ENCODE assay signal across 1 cellular context in the genomic region with DNA sequence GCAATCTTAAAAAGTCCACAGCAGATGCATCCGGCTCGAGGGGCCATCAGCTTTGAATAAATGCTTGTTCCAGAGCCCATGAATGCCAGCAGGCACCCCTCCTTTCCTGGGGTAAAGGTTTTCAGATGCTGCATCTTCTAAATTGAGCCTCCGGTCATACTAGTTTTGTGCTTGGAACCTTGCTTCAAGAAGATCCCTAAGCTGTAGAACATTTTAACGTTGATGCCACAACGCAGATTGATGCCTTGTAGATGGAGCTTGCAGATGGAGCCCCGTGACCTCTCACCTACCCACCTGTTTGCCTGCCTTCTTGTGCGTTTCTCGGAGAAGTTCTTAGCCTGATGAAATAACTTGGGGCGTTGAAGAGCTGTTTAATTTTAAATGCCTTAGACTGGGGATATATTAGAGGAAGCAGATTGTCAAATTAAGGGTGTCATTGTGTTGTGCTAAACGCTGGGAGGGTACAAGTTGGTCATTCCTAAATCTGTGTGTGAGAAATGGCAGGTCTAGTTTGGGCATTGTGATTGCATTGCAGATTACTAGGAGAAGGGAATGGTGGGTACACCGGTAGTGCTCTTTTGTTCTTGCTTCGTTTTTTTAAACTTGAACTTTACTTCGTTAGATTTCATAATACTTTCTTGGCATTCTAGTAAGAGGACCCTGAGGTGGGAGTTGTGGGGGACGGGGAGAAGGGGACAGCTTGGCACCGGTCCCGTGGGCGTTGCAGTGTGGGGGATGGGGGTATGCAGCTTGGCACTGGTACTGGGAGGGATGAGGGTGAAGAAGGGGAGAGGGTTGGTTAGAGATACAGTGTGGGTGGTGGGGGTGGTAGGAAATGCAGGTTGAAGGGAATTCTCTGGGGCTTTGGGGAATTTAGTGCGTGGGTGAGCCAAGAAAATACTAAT.
TF ChIP-seq lines count a peak whose summit lies in the region.

No MANE protein-coding gene starts in this region.

TF ChIP-seq in K562, 482 proteins besides CTCF, POLR2A, EP300 and RAD21 (continued from another document and continues in another):
- TF ChIP-seq, protein P1, sequence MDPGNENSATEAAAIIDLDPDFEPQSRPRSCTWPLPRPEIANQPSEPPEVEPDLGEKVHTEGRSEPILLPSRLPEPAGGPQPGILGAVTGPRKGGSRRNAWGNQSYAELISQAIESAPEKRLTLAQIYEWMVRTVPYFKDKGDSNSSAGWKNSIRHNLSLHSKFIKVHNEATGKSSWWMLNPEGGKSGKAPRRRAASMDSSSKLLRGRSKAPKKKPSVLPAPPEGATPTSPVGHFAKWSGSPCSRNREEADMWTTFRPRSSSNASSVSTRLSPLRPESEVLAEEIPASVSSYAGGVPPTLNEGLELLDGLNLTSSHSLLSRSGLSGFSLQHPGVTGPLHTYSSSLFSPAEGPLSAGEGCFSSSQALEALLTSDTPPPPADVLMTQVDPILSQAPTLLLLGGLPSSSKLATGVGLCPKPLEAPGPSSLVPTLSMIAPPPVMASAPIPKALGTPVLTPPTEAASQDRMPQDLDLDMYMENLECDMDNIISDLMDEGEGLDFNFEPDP (CRISPR knock-in tag; IDR thresholded peaks at IDR 0.05), result no peak
- no peak for TF ChIP-seq NCOA4 (IDR thresholded peaks at IDR 0.05; ENCODE audit: partially characterized antibody)
- TF ChIP-seq TRIM28 (IDR thresholded peaks at IDR 0.05), result no peak
- no peak for TF ChIP-seq ZNF311 (CRISPR knock-in tag; IDR thresholded peaks at IDR 0.05)
- no peak for TF ChIP-seq RFX1 (IDR thresholded peaks at IDR 0.05)
- no peak for TF ChIP-seq HIVEP1 (CRISPR knock-in tag; IDR thresholded peaks at IDR 0.05)
- TF ChIP-seq, protein P2, sequence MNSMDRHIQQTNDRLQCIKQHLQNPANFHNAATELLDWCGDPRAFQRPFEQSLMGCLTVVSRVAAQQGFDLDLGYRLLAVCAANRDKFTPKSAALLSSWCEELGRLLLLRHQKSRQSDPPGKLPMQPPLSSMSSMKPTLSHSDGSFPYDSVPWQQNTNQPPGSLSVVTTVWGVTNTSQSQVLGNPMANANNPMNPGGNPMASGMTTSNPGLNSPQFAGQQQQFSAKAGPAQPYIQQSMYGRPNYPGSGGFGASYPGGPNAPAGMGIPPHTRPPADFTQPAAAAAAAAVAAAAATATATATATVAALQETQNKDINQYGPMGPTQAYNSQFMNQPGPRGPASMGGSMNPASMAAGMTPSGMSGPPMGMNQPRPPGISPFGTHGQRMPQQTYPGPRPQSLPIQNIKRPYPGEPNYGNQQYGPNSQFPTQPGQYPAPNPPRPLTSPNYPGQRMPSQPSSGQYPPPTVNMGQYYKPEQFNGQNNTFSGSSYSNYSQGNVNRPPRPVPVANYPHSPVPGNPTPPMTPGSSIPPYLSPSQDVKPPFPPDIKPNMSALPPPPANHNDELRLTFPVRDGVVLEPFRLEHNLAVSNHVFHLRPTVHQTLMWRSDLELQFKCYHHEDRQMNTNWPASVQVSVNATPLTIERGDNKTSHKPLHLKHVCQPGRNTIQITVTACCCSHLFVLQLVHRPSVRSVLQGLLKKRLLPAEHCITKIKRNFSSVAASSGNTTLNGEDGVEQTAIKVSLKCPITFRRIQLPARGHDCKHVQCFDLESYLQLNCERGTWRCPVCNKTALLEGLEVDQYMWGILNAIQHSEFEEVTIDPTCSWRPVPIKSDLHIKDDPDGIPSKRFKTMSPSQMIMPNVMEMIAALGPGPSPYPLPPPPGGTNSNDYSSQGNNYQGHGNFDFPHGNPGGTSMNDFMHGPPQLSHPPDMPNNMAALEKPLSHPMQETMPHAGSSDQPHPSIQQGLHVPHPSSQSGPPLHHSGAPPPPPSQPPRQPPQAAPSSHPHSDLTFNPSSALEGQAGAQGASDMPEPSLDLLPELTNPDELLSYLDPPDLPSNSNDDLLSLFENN (IDR thresholded peaks at IDR 0.05; ENCODE audit: low read depth in 2 of 2, low read length in 2 of 2), result peak in 1 of 2 experiments; percentile 54; a peak in 1 of 4 replicates
- no peak for TF ChIP-seq ERF (CRISPR knock-in tag; IDR thresholded peaks at IDR 0.05)
- no peak for TF ChIP-seq MTA3 (IDR thresholded peaks at IDR 0.05; ENCODE audit: borderline replicate concordance)
- TF ChIP-seq ZNF24 (IDR thresholded peaks at IDR 0.05), result no peak
- TF ChIP-seq FOXJ3 (CRISPR knock-in tag; IDR thresholded peaks at IDR 0.05), result no peak
- no peak for TF ChIP-seq CBX5 (IDR thresholded peaks at IDR 0.05; ENCODE audit: borderline replicate concordance, low read depth)
- TF ChIP-seq, protein P3, sequence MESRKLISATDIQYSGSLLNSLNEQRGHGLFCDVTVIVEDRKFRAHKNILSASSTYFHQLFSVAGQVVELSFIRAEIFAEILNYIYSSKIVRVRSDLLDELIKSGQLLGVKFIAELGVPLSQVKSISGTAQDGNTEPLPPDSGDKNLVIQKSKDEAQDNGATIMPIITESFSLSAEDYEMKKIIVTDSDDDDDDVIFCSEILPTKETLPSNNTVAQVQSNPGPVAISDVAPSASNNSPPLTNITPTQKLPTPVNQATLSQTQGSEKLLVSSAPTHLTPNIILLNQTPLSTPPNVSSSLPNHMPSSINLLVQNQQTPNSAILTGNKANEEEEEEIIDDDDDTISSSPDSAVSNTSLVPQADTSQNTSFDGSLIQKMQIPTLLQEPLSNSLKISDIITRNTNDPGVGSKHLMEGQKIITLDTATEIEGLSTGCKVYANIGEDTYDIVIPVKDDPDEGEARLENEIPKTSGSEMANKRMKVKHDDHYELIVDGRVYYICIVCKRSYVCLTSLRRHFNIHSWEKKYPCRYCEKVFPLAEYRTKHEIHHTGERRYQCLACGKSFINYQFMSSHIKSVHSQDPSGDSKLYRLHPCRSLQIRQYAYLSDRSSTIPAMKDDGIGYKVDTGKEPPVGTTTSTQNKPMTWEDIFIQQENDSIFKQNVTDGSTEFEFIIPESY (CRISPR knock-in tag; IDR thresholded peaks at IDR 0.05), result no peak; the same call in none of the 2 replicates
- no peak for TF ChIP-seq NCOA6 (IDR thresholded peaks at IDR 0.05)
- no peak for TF ChIP-seq SIN3B (IDR thresholded peaks at IDR 0.05; ENCODE audit: low read depth)
- TF ChIP-seq PCBP1 (IDR thresholded peaks at IDR 0.05; ENCODE audit: low read depth, low read length, poor library complexity, severe bottlenecking), result peak; percentile 95
- no peak for TF ChIP-seq ZNF75A (CRISPR knock-in tag; IDR thresholded peaks at IDR 0.05)
- no peak; the same call in 1 of the 2 replicates for TF ChIP-seq NR2F6 (CRISPR knock-in tag; IDR thresholded peaks at IDR 0.05)
- no peak for TF ChIP-seq MEIS2 (IDR thresholded peaks at IDR 0.05; ENCODE audit: partially characterized antibody)
- TF ChIP-seq, protein P4, sequence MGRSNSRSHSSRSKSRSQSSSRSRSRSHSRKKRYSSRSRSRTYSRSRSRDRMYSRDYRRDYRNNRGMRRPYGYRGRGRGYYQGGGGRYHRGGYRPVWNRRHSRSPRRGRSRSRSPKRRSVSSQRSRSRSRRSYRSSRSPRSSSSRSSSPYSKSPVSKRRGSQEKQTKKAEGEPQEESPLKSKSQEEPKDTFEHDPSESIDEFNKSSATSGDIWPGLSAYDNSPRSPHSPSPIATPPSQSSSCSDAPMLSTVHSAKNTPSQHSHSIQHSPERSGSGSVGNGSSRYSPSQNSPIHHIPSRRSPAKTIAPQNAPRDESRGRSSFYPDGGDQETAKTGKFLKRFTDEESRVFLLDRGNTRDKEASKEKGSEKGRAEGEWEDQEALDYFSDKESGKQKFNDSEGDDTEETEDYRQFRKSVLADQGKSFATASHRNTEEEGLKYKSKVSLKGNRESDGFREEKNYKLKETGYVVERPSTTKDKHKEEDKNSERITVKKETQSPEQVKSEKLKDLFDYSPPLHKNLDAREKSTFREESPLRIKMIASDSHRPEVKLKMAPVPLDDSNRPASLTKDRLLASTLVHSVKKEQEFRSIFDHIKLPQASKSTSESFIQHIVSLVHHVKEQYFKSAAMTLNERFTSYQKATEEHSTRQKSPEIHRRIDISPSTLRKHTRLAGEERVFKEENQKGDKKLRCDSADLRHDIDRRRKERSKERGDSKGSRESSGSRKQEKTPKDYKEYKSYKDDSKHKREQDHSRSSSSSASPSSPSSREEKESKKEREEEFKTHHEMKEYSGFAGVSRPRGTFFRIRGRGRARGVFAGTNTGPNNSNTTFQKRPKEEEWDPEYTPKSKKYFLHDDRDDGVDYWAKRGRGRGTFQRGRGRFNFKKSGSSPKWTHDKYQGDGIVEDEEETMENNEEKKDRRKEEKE (IDR thresholded peaks at IDR 0.05; ENCODE audit: borderline replicate concordance in 1 of 2, control insufficient read depth in 1 of 2, low read depth in 2 of 2, low read length in 1 of 2), result peak in 1 of 2 experiments; percentile 66; a peak in 3 of 4 replicates
- TF ChIP-seq TBP (optimal IDR thresholded peaks at IDR 0.05; ENCODE audit: low read depth, low read length), result no peak
- TF ChIP-seq CHD4 (IDR thresholded peaks at IDR 0.05; ENCODE audit: insufficient read depth, insufficient replicate concordance, low read depth, low read length, poor library complexity, severe bottlenecking), result no peak
- no peak for TF ChIP-seq BRD9 (IDR thresholded peaks at IDR 0.05; ENCODE audit: low read depth, partially characterized antibody)
- TF ChIP-seq, protein P5, sequence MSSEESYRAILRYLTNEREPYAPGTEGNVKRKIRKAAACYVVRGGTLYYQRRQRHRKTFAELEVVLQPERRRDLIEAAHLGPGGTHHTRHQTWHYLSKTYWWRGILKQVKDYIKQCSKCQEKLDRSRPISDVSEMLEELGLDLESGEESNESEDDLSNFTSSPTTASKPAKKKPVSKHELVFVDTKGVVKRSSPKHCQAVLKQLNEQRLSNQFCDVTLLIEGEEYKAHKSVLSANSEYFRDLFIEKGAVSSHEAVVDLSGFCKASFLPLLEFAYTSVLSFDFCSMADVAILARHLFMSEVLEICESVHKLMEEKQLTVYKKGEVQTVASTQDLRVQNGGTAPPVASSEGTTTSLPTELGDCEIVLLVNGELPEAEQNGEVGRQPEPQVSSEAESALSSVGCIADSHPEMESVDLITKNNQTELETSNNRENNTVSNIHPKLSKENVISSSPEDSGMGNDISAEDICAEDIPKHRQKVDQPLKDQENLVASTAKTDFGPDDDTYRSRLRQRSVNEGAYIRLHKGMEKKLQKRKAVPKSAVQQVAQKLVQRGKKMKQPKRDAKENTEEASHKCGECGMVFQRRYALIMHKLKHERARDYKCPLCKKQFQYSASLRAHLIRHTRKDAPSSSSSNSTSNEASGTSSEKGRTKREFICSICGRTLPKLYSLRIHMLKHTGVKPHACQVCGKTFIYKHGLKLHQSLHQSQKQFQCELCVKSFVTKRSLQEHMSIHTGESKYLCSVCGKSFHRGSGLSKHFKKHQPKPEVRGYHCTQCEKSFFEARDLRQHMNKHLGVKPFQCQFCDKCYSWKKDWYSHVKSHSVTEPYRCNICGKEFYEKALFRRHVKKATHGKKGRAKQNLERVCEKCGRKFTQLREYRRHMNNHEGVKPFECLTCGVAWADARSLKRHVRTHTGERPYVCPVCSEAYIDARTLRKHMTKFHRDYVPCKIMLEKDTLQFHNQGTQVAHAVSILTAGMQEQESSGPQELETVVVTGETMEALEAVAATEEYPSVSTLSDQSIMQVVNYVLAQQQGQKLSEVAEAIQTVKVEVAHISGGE (CRISPR knock-in tag; IDR thresholded peaks at IDR 0.05), result no peak
- peak; percentile 54; the same call in 1 of the 2 replicates for TF ChIP-seq ZNF41 (CRISPR knock-in tag; conservative IDR thresholded peaks at IDR 0.05)
- peak; percentile 54; the same call in 1 of the 2 replicates for TF ChIP-seq ZNF134 (CRISPR knock-in tag; conservative IDR thresholded peaks at IDR 0.05)
- TF ChIP-seq, protein P6, sequence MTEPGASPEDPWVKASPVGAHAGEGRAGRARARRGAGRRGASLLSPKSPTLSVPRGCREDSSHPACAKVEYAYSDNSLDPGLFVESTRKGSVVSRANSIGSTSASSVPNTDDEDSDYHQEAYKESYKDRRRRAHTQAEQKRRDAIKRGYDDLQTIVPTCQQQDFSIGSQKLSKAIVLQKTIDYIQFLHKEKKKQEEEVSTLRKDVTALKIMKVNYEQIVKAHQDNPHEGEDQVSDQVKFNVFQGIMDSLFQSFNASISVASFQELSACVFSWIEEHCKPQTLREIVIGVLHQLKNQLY (CRISPR knock-in tag; conservative IDR thresholded peaks at IDR 0.05), result no peak
- no peak for TF ChIP-seq BMI1 (IDR thresholded peaks at IDR 0.05; ENCODE audit: low read length)
- TF ChIP-seq FOXK1 (CRISPR knock-in tag; IDR thresholded peaks at IDR 0.05; ENCODE audit: borderline replicate concordance), result peak; percentile 66; the same call in 1 of the 2 replicates
- TF ChIP-seq NR1H2 (CRISPR knock-in tag; IDR thresholded peaks at IDR 0.05), result no peak
- TF ChIP-seq ZNF184 (CRISPR knock-in tag; IDR thresholded peaks at IDR 0.05), result no peak
- TF ChIP-seq ZNF778 (CRISPR knock-in tag; IDR thresholded peaks at IDR 0.05), result no peak
- TF ChIP-seq, protein P7, sequence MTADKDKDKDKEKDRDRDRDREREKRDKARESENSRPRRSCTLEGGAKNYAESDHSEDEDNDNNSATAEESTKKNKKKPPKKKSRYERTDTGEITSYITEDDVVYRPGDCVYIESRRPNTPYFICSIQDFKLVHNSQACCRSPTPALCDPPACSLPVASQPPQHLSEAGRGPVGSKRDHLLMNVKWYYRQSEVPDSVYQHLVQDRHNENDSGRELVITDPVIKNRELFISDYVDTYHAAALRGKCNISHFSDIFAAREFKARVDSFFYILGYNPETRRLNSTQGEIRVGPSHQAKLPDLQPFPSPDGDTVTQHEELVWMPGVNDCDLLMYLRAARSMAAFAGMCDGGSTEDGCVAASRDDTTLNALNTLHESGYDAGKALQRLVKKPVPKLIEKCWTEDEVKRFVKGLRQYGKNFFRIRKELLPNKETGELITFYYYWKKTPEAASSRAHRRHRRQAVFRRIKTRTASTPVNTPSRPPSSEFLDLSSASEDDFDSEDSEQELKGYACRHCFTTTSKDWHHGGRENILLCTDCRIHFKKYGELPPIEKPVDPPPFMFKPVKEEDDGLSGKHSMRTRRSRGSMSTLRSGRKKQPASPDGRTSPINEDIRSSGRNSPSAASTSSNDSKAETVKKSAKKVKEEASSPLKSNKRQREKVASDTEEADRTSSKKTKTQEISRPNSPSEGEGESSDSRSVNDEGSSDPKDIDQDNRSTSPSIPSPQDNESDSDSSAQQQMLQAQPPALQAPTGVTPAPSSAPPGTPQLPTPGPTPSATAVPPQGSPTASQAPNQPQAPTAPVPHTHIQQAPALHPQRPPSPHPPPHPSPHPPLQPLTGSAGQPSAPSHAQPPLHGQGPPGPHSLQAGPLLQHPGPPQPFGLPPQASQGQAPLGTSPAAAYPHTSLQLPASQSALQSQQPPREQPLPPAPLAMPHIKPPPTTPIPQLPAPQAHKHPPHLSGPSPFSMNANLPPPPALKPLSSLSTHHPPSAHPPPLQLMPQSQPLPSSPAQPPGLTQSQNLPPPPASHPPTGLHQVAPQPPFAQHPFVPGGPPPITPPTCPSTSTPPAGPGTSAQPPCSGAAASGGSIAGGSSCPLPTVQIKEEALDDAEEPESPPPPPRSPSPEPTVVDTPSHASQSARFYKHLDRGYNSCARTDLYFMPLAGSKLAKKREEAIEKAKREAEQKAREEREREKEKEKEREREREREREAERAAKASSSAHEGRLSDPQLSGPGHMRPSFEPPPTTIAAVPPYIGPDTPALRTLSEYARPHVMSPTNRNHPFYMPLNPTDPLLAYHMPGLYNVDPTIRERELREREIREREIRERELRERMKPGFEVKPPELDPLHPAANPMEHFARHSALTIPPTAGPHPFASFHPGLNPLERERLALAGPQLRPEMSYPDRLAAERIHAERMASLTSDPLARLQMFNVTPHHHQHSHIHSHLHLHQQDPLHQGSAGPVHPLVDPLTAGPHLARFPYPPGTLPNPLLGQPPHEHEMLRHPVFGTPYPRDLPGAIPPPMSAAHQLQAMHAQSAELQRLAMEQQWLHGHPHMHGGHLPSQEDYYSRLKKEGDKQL (CRISPR knock-in tag; IDR thresholded peaks at IDR 0.05; ENCODE audit: borderline replicate concordance), result no peak; the same call in 1 of the 2 replicates
- TF ChIP-seq ASH1L (IDR thresholded peaks at IDR 0.05; ENCODE audit: borderline replicate concordance, low read depth, partially characterized antibody), result no peak
- TF ChIP-seq RBM17 (IDR thresholded peaks at IDR 0.05; ENCODE audit: borderline replicate concordance, low read depth, low read length), result no peak
- no peak for TF ChIP-seq SLC30A9 (CRISPR knock-in tag; IDR thresholded peaks at IDR 0.05)
- TF ChIP-seq HNRNPL (IDR thresholded peaks at IDR 0.05; ENCODE audit: low read depth, low read length), result peak; percentile 66
- peak; percentile 53 for TF ChIP-seq PCBP2 (IDR thresholded peaks at IDR 0.05; ENCODE audit: low read depth, low read length, poor library complexity, severe bottlenecking)
